17 cellular contexts compared by ENCODE assay signal in the genomic region with DNA sequence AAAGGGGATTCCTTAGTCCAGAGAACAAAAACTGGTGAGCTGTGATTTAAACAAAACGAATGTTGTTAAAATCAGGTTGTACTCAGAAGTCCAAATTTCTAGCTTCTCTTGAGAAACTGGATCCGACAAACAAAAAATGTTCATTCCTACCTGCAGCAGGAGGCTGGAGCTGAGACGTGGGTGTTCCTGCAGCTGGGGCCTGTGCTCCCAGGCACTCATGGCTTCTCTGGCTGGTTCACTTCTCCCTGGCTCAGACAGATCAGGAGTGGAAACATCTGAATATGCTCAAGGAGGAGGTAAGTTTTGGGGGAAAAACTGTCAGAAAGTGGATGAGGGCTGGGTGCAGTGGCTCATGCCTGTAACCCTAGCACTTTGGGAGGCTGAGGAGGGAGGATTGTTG. TPM values are rescaled to one million over a fixed set of nuclear protein-coding genes. Genes with fewer than 3 reads are reported as not detected.
A peak's percentile ranks its signal among the peaks of the same experiment; 100 is the strongest.
DNase-seq lines count a peak whose midpoint lies in the region; ATAC-seq and TF ChIP-seq lines count a peak whose summit lies in the region.
"Had no signal": no experiment of that assay in that cellular context is flagged by ENCODE, and none has a peak within 500 bp of the region (broad histone marks: within the 10 kb centered on the region; RNA-seq: fewer than 3 reads in every experiment).

No MANE protein-coding gene starts in this region.

- H3K36me3 ChIP-seq in left ventricle myocardium inferior (peaks cover 33% of the 10 kb centered on the region), skeletal muscle tissue (ENCODE audit: control insufficient read depth in 3 of 3, insufficient read depth in 3 of 3, low read length in 3 of 3) (peaks cover 23 to 36% (median 24%) of the 10 kb centered on the region in 3 donors)

- H3K27me3 Mint-ChIP-seq in dendritic cell treated with granulocyte-macrophage colony-stimulating factor and Interleukin-4, amounts not matched to agents 40 ng/mL and 50 ng/mL, for 4 days = no peaks in the 10 kb centered on the region
- H3K27me3 Mint-ChIP-seq in neural crest cell (ENCODE audit: low read depth) = no peaks in the 10 kb centered on the region

- no peaks in the 10 kb centered on the region for H3K27me3 ChIP-seq in left ventricle myocardium inferior (ENCODE audit: low read depth)
- no peaks in the 10 kb centered on the region for H3K27me3 ChIP-seq in skeletal muscle tissue (ENCODE audit: control insufficient read depth in 3 of 3, insufficient read depth in 3 of 3, low read length in 3 of 3)
- H3K27me3 ChIP-seq: BE2C had no signal

- no peak overlapping the region for H3K4me3 Mint-ChIP-seq in dendritic cell treated with granulocyte-macrophage colony-stimulating factor and Interleukin-4, amounts not matched to agents 40 ng/mL and 50 ng/mL, for 4 days
- no peak overlapping the region for H3K4me3 Mint-ChIP-seq in neural crest cell
- H3K4me3 Mint-ChIP-seq: CD14-positive monocyte; CD8-positive, alpha-beta T cell; H9 had no signal

- DNase-seq in left ventricle myocardium inferior (no peak), Right ventricle myocardium inferior (ENCODE audit: missing footprints) (no peak), neural crest cell (ENCODE audit: low read depth, low spot score) (no peak), GOT3 (lab: John Stamatoyannopoulos, UW) (no peak), HPDE6-E6E7 (ENCODE audit: extremely low spot score) (no peak)
- DNase-seq: ACHN; BE2C; Calu3; CD8-positive, alpha-beta T cell; DMS79 treated with DMSO at 0.1 percent for 48 hours; GF-D8; H9 had no signal

- H3K4me3 ChIP-seq in left ventricle myocardium inferior = peak overlapping the region; percentile 51
- H3K4me3 ChIP-seq in skeletal muscle tissue (ENCODE audit: low read length in 3 of 3) = peak overlapping the region in 1 of 3 donors; percentile 4

- H3K4me1 ChIP-seq in left ventricle myocardium inferior (peaks cover 61% of the 10 kb centered on the region), skeletal muscle tissue (ENCODE audit: control insufficient read depth in 3 of 3, insufficient read depth in 3 of 3, low read length in 3 of 3) (peaks cover 9 to 38% (median 22%) of the 10 kb centered on the region in 3 donors)
- H3K4me1 ChIP-seq: BE2C had no signal

- H3K9me3 ChIP-seq in left ventricle myocardium inferior (replicated peaks) (no peaks in the 10 kb centered on the region), skeletal muscle tissue (ENCODE audit: control insufficient read depth in 3 of 3, low read length in 3 of 3) (no peaks in the 10 kb centered on the region)
- H3K9me3 ChIP-seq: BE2C had no signal

- H3K36me3 Mint-ChIP-seq in dendritic cell treated with granulocyte-macrophage colony-stimulating factor and Interleukin-4, amounts not matched to agents 40 ng/mL and 50 ng/mL, for 4 days (ENCODE audit: low read depth) = peaks cover 52% of the 10 kb centered on the region
- H3K36me3 Mint-ChIP-seq in neural crest cell (ENCODE audit: low read depth) = peaks cover 13% of the 10 kb centered on the region

- peak overlapping the region; percentile 88 for H3K27ac ChIP-seq in left ventricle myocardium inferior (replicated peaks)
- peak overlapping the region; percentile 15 for H3K27ac ChIP-seq in skeletal muscle tissue (ENCODE audit: low read depth, low read length)

- peaks cover 27% of the 10 kb centered on the region for H3K4me1 Mint-ChIP-seq in dendritic cell treated with granulocyte-macrophage colony-stimulating factor and Interleukin-4, amounts not matched to agents 40 ng/mL and 50 ng/mL, for 4 days (ENCODE audit: low read depth)
- peaks cover 4% of the 10 kb centered on the region for H3K4me1 Mint-ChIP-seq in neural crest cell

- intact Hi-C loops in left ventricle myocardium inferior (cut with micrococcal nuclease) = no loop called here
- intact Hi-C loops in Right ventricle myocardium inferior (cut with DNase I) = loop anchor here (2.0 to 10.0 kb wide), 3 partner anchors 23 to 365 kb away; no protein-coding TSS in a partner anchor
- intact Hi-C loops in dendritic cell treated with granulocyte-macrophage colony-stimulating factor and Interleukin-4, amounts not matched to agents 40 ng/mL and 50 ng/mL, for 4 days (cut with micrococcal nuclease) = no loop called here

- no peak overlapping the region for H3K9ac ChIP-seq in skeletal muscle tissue (ENCODE audit: low read depth in 1 of 3, low read length in 3 of 3)

- no peak for ATAC-seq in Right ventricle myocardium inferior
- ATAC-seq in GM21360 (IDR thresholded peaks at IDR 0.05; ENCODE audit: unreplicated experiment) = no peak
- ATAC-seq: CD8-positive, alpha-beta T cell had no signal

- TF ChIP-seq CTCF in left ventricle myocardium inferior (IDR thresholded peaks at IDR 0.05; ENCODE audit: borderline replicate concordance) = no peak
- TF ChIP-seq CTCF in neural crest cell (conservative IDR thresholded peaks at IDR 0.05) = no peak

- no peaks in the 10 kb centered on the region for H3K9me3 Mint-ChIP-seq in dendritic cell treated with granulocyte-macrophage colony-stimulating factor and Interleukin-4, amounts not matched to agents 40 ng/mL and 50 ng/mL, for 4 days
- H3K9me3 Mint-ChIP-seq in neural crest cell = no peaks in the 10 kb centered on the region
- H3K9me3 Mint-ChIP-seq: CD8-positive, alpha-beta T cell had no signal

- H3K27ac Mint-ChIP-seq in dendritic cell treated with granulocyte-macrophage colony-stimulating factor and Interleukin-4, amounts not matched to agents 40 ng/mL and 50 ng/mL, for 4 days = peak overlapping the region; percentile 19
- peak overlapping the region; percentile 84 for H3K27ac Mint-ChIP-seq in neural crest cell (ENCODE audit: unreplicated experiment)

RNA-seq across cellular contexts. Expression of a gene that starts 24.7 kb away (rescaled TPM):
- total RNA-seq in left ventricle myocardium inferior = 155 TPM
- 197 TPM for total RNA-seq in Right ventricle myocardium inferior
- total RNA-seq in neural crest cell = 19.6 and 21.8 TPM in 2 replicates
- 11.0 TPM for total RNA-seq in skeletal muscle tissue
- total RNA-seq: HT-29 had no signal

RNA-seq across cellular contexts. Expression of a gene that starts 44.1 kb away (rescaled TPM):
- total RNA-seq in left ventricle myocardium inferior (72.0 TPM), Right ventricle myocardium inferior (73.1 TPM), neural crest cell (54.0 and 54.6 TPM in 2 replicates), skeletal muscle tissue (59.5 TPM)
